Comparison of ENCODE assay signal across 2 cellular contexts in the genomic region with DNA sequence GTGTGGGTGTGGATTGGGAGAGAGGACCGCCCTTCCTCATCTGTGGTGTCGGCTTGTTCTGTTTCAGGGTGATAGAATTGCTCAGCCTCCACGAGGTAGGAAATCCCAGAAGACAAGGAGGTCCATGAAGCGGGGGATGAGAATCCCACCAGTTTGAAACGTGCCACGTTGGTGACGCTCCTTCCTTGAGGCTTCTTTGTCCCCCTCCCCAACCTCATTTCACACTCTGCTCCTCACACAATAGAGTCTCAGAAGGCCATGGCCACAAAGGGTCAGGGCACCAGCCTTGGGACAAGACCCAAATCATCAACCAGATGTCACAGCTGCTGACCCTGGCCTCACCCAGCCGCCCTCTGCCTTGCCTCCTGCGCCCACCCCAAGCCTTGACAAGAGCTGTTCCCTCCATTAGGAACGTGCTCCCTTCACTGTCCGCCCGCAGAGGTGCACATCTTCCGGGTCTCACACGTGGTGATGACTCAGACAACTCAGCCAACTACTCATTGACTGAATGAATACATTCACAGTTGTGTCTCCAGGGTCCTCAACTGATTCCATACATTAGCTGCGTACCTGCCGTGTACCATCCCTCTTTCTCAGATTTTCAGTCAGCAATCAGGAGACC.
TF ChIP-seq lines count a peak whose summit lies in the region.

No MANE protein-coding gene starts in this region.

TF ChIP-seq in H1, 55 proteins besides CTCF, POLR2A, EP300 and RAD21:
- TF ChIP-seq CHD1 (IDR thresholded peaks at IDR 0.05; ENCODE audit: low read depth, low read length) (no peak), GTF2F1 (IDR thresholded peaks at IDR 0.05; ENCODE audit: borderline replicate concordance, low read depth, low read length) (no peak), CBX8 (IDR thresholded peaks at IDR 0.05; ENCODE audit: borderline replicate concordance, low read depth, low read length) (no peak), GABPA (IDR thresholded peaks at IDR 0.05; ENCODE audit: borderline replicate concordance, insufficient read depth, low read length) (no peak), CEBPB (IDR thresholded peaks at IDR 0.05; ENCODE audit: low read depth, low read length) (no peak), BRCA1 (IDR thresholded peaks at IDR 0.05; ENCODE audit: low read depth, low read length) (no peak), CHD2 (IDR thresholded peaks at IDR 0.05; ENCODE audit: low read length) (no peak), NANOG (IDR thresholded peaks at IDR 0.05; ENCODE audit: insufficient read depth, low read depth, low read length, poor library complexity, severe bottlenecking) (no peak), BACH1 (IDR thresholded peaks at IDR 0.05; ENCODE audit: low read length) (no peak), TBP (IDR thresholded peaks at IDR 0.05; ENCODE audit: low read depth, low read length) (no peak), FOSL1 (IDR thresholded peaks at IDR 0.05; ENCODE audit: insufficient read depth, low read depth, low read length) (no peak), TCF12 (IDR thresholded peaks at IDR 0.05; ENCODE audit: low read depth, low read length) (no peak), JUN (IDR thresholded peaks at IDR 0.05; ENCODE audit: low read depth, low read length) (no peak), CREB1 (IDR thresholded peaks at IDR 0.05) (no peak), HDAC6 (IDR thresholded peaks at IDR 0.05; ENCODE audit: low read depth, low read length) (no peak)

TF ChIP-seq in GM12891, 5 proteins besides CTCF, POLR2A, EP300 and RAD21:
- TF ChIP-seq POU2F2 (IDR thresholded peaks at IDR 0.05; ENCODE audit: low read depth, low read length) (no peak), TAF1 (IDR thresholded peaks at IDR 0.05; ENCODE audit: low read depth, low read length) (no peak), SPI1 (IDR thresholded peaks at IDR 0.05; ENCODE audit: low read depth, low read length) (no peak)
TF ChIP-seq in GM12891: peak in this region for 0.
